In the genomic region with DNA sequence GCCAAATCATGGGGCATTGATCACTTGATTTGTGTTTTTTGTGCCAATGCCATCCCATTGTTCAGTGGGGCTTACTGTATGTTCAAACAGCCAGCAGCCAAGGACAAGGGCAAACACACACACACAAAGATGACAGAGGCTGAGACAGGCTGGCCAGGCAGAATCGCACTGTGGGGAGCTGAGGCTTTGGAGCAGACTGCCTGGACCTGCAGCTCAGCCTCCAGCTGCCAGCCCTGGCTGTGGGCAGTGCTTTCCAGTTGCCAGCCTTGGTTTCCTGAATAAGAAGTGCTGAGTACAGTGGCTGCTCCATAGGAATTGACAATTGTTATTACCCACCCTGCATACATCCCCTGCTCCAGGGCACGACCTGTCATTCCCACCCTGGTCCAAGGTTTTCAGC, we compare ENCODE assay signal across 36 cellular contexts. TPM values are rescaled to one million over a fixed set of nuclear protein-coding genes. Genes with fewer than 3 reads are reported as not detected.
"Had no signal": no experiment of that assay in that cellular context is flagged by ENCODE, and none has a peak within 500 bp of the region (broad histone marks: within the 10 kb centered on the region; RNA-seq: fewer than 3 reads in every experiment).

No MANE protein-coding gene starts in this region.

- ATAC-seq: activated CD8-positive, alpha-beta memory T cell treated with anti-CD3 and anti-CD28 coated beads, Interleukin-2, amount 10 ng/mL, durations not matched to agents 7 days and 5 days; activated CD8-positive, alpha-beta T cell treated with anti-CD3 and anti-CD28 coated beads, Interleukin-2, amount 10 ng/mL, durations not matched to agents 7 days and 5 days; body of pancreas; gastroesophageal sphincter; left cardiac atrium; naive thymus-derived CD4-positive, alpha-beta T cell; sciatic nerve; stimulated activated effector memory CD8-positive, alpha-beta T cell treated with anti-CD3 and anti-CD28 coated beads, Interleukin-12 subunit alpha, Interleukin-12 subunit beta, amount 100 ng/mL, for 72 hours had no signal

- H3K27ac Mint-ChIP-seq: activated B cell treated with CpG ODN at 0.5 μM for 24 hours; activated CD8-positive, alpha-beta memory T cell treated with anti-CD3 and anti-CD28 coated beads, Interleukin-2, amount 10 ng/mL, durations not matched to agents 7 days and 5 days; activated CD8-positive, alpha-beta T cell treated with anti-CD3 and anti-CD28 coated beads, Interleukin-2, amount 10 ng/mL, durations not matched to agents 7 days and 5 days; activated naive CD8-positive, alpha-beta T cell; naive thymus-derived CD4-positive, alpha-beta T cell; stimulated activated effector memory CD8-positive, alpha-beta T cell treated with anti-CD3 and anti-CD28 coated beads, Interleukin-12 subunit alpha, Interleukin-12 subunit beta, amount 100 ng/mL, for 72 hours; stimulated activated naive CD8-positive, alpha-beta T cell treated with anti-CD3 and anti-CD28 coated beads, Interleukin-15, Interleukin-2, amounts not matched to agents 100 ng/mL and 50 ng/mL, for 24 hours had no signal

- H3K4me3 ChIP-seq: body of pancreas, colonic mucosa, gastroesophageal sphincter, hepatocyte, ovary, skin epidermis, thoracic aorta had no signal

- H3K9me3 ChIP-seq: body of pancreas, colonic mucosa, gastroesophageal sphincter, ovary, thoracic aorta had no signal

- H3K4me1 Mint-ChIP-seq: activated B cell treated with CpG ODN at 0.5 μM for 24 hours; activated CD8-positive, alpha-beta memory T cell treated with anti-CD3 and anti-CD28 coated beads, Interleukin-2, amount 10 ng/mL, durations not matched to agents 7 days and 5 days; naive thymus-derived CD4-positive, alpha-beta T cell; stimulated activated effector memory CD8-positive, alpha-beta T cell treated with anti-CD3 and anti-CD28 coated beads, Interleukin-12 subunit alpha, Interleukin-12 subunit beta, amount 100 ng/mL, for 72 hours had no signal

- H3K27ac ChIP-seq: body of pancreas, colonic mucosa, gastroesophageal sphincter, ovary, skin epidermis, thoracic aorta had no signal

- H3K27me3 ChIP-seq: body of pancreas, colonic mucosa, gastroesophageal sphincter, hepatocyte, ovary had no signal

- H3K4me1 ChIP-seq: colonic mucosa had no signal

- DNase-seq: activated B cell treated with CpG ODN at 0.5 μM for 24 hours; activated CD4-positive, alpha-beta T cell treated with anti-CD3 and anti-CD28 coated beads, Interleukin-2, amount 50 U/mL, for 1 hour; activated CD8-positive, alpha-beta memory T cell treated with anti-CD3 and anti-CD28 coated beads, Interleukin-2, amount 10 ng/mL, durations not matched to agents 7 days and 5 days; activated CD8-positive, alpha-beta T cell treated with anti-CD3 and anti-CD28 coated beads, Interleukin-2, amount 10 ng/mL, durations not matched to agents 7 days and 5 days; activated effector memory CD4-positive, alpha-beta T cell treated with Interleukin-2 at 50 U/mL for 16 hours; activated naive CD4-positive, alpha-beta T cell treated with Interleukin-2 at 50 U/mL for 16 hours; activated T-cell treated with anti-CD3 and anti-CD28 coated beads for 4 hours; anterior cingulate cortex; body of pancreas; cerebellar nuclear complex; colonic mucosa; effector CD8-positive, alpha-beta T cell; left cardiac atrium; mammary epithelial cell; naive thymus-derived CD4-positive, alpha-beta T cell; ovary; stimulated activated CD4-positive, alpha-beta T cell treated with anti-CD3 and anti-CD28 coated beads, Interleukin-12 subunit alpha, Interleukin-12 subunit beta, amount 100 ng/mL, for 4 hours; stimulated activated CD4-positive, alpha-beta T cell treated with anti-CD3 and anti-CD28 coated beads, Interleukin-4, amount 100 ng/mL, for 24 hours had no signal

- H3K27me3 Mint-ChIP-seq: activated B cell treated with CpG ODN at 0.5 μM for 24 hours; activated CD8-positive, alpha-beta memory T cell treated with anti-CD3 and anti-CD28 coated beads, Interleukin-2, amount 10 ng/mL, durations not matched to agents 7 days and 5 days; activated naive CD8-positive, alpha-beta T cell; progenitor cell of endocrine pancreas; stimulated activated naive CD8-positive, alpha-beta T cell treated with anti-CD3 and anti-CD28 coated beads, Interleukin-15, Interleukin-2, amounts not matched to agents 100 ng/mL and 50 ng/mL, for 24 hours had no signal

- H3K36me3 ChIP-seq: colonic mucosa, gastroesophageal sphincter, ovary, thoracic aorta had no signal

- H3K4me3 Mint-ChIP-seq: activated B cell treated with CpG ODN at 0.5 μM for 24 hours; activated CD8-positive, alpha-beta memory T cell treated with anti-CD3 and anti-CD28 coated beads, Interleukin-2, amount 10 ng/mL, durations not matched to agents 7 days and 5 days; activated CD8-positive, alpha-beta T cell treated with anti-CD3 and anti-CD28 coated beads, Interleukin-2, amount 10 ng/mL, durations not matched to agents 7 days and 5 days; activated naive CD8-positive, alpha-beta T cell; naive thymus-derived CD4-positive, alpha-beta T cell; stimulated activated effector memory CD8-positive, alpha-beta T cell treated with anti-CD3 and anti-CD28 coated beads, Interleukin-12 subunit alpha, Interleukin-12 subunit beta, amount 100 ng/mL, for 72 hours; stimulated activated naive CD8-positive, alpha-beta T cell treated with anti-CD3 and anti-CD28 coated beads, Interleukin-15, Interleukin-2, amounts not matched to agents 100 ng/mL and 50 ng/mL, for 24 hours had no signal

- H3K36me3 Mint-ChIP-seq: activated CD8-positive, alpha-beta memory T cell treated with anti-CD3 and anti-CD28 coated beads, Interleukin-2, amount 10 ng/mL, durations not matched to agents 7 days and 5 days; activated naive CD8-positive, alpha-beta T cell; naive thymus-derived CD4-positive, alpha-beta T cell; stimulated activated effector memory CD8-positive, alpha-beta T cell treated with anti-CD3 and anti-CD28 coated beads, Interleukin-12 subunit alpha, Interleukin-12 subunit beta, amount 100 ng/mL, for 72 hours had no signal

- H3K9me3 Mint-ChIP-seq: stimulated activated naive CD8-positive, alpha-beta T cell treated with anti-CD3 and anti-CD28 coated beads, Interleukin-15, Interleukin-2, amounts not matched to agents 100 ng/mL and 50 ng/mL, for 24 hours had no signal

RNA-seq across cellular contexts. Expression of a gene that starts 16.9 kb away (rescaled TPM):
- total RNA-seq: activated B cell treated with CpG ODN at 0.5 μM for 24 hours; activated CD8-positive, alpha-beta memory T cell treated with anti-CD3 and anti-CD28 coated beads, Interleukin-2, amount 10 ng/mL, durations not matched to agents 7 days and 5 days; activated CD8-positive, alpha-beta T cell treated with anti-CD3 and anti-CD28 coated beads, Interleukin-2, amount 10 ng/mL, durations not matched to agents 7 days and 5 days; dermis microvascular lymphatic vessel endothelial cell; epithelial cell of proximal tubule; fibroblast of lung; fibroblast of villous mesenchyme; liver; mammary epithelial cell; naive thymus-derived CD4-positive, alpha-beta T cell; renal cortical epithelial cell; subcutaneous adipose tissue; T-helper 2 cell treated with Interferon-gamma antibody and Interleukin-4, amounts not matched to agents 100 ng/mL and 5 ng/mL, for 36 hours had no signal
- polyA plus RNA-seq: fibroblast of lung; keratinocyte; mammary epithelial cell; naive thymus-derived CD4-positive, alpha-beta T cell had no signal
